Comparison of ENCODE assay signal across 24 cellular contexts in the genomic region with DNA sequence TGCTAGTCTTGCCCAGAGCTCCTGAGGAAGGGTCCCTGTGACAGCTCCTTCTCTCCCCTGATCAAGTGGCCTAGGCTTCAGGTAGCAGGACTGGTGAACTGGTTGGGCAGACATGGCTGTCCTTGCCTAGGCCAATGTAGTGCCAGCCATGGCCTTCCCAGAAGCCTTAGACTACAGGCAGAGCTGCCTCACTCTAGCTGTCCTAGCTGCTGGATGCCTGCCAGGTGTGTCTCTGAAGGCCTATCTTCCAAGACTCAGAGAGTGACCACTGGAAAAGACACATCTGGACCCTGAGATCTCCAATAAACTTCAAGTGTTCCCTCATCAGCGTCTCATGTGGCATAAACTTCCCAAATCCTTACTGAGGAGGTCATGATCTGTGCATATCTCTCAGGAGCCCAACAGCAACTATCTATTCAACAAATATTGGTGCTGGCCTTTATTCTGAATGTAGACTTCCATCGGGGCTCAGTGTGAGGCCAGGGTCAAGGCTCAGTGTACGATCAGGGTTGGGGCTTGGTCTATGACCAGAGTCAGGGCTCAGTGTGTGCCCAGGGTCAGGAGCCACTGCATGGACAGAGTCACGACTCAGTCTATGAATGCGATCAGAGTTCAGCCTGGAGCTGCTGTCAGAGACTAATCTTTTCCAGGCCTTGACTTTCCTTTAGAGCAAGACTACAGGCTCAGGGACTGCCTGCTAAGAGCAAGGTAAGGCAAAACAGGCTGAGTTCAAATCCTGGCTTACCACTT. TPM values are rescaled to one million over a fixed set of nuclear protein-coding genes. Genes with fewer than 3 reads are reported as not detected.
"Had no signal": no experiment of that assay in that cellular context is flagged by ENCODE, and none has a peak within 500 bp of the region (broad histone marks: within the 10 kb centered on the region; RNA-seq: fewer than 3 reads in every experiment).

No MANE protein-coding gene starts in this region.

- H3K4me1 ChIP-seq: transverse colon, upper lobe of right lung, uterus had no signal

- H3K36me3 ChIP-seq: neural progenitor cell, neutrophil, pancreas, prostate gland, right atrium auricular region, stomach, tibial artery, transverse colon, upper lobe of right lung, uterus had no signal

- H3K4me3 ChIP-seq: neural progenitor cell, pancreas, prostate gland, right atrium auricular region, skin epidermis, smooth muscle cell, stomach, tibial artery, transverse colon, upper lobe of right lung, uterus had no signal

- ATAC-seq: naive thymus-derived CD4-positive, alpha-beta T cell; natural killer cell; pancreas; sciatic nerve; stimulated activated effector memory CD8-positive, alpha-beta T cell treated with anti-CD3 and anti-CD28 coated beads, Interleukin-12 subunit alpha, Interleukin-12 subunit beta, amount 100 ng/mL, for 72 hours; stimulated activated naive B cell treated with anti-CD40 and anti-IgM and Interleukin-4, amounts not matched to agents 10 μg/mL and 1 μg/mL and 100 μg/mL, for 72 hours; upper lobe of right lung had no signal

- H3K27ac ChIP-seq: neural progenitor cell, neutrophil, pancreas, prostate gland, right atrium auricular region, skin epidermis, stomach, tibial artery, transverse colon, upper lobe of right lung, uterus had no signal

- H3K27me3 ChIP-seq: neural progenitor cell, neutrophil, pancreas, right atrium auricular region, stomach, transverse colon, upper lobe of right lung, uterus had no signal

- H2AFZ ChIP-seq: neural progenitor cell had no signal

- H3K9me3 ChIP-seq: neutrophil, pancreas, prostate gland, right atrium auricular region, stomach, tibial artery, transverse colon, upper lobe of right lung, uterus had no signal

- FAIRE-seq: pancreas had no signal

- H3K4me2 ChIP-seq: neural progenitor cell, smooth muscle cell had no signal

- DNase-seq: naive thymus-derived CD4-positive, alpha-beta T cell; natural killer cell; nucleus accumbens; pancreas; retina; stimulated activated CD4-positive, alpha-beta T cell treated with anti-CD3 and anti-CD28 coated beads, Interleukin-15, amount 100 ng/mL, for 24 hours; stimulated activated CD4-positive, alpha-beta T cell treated with anti-CD3 and anti-CD28 coated beads, Interleukin-2, amount 100 ng/mL, for 24 hours; stimulated activated CD4-positive, alpha-beta T cell treated with anti-CD3 and anti-CD28 coated beads, Interleukin-2, amount 100 ng/mL, for 48 hours; stimulated activated CD4-positive, alpha-beta T cell treated with anti-CD3 and anti-CD28 coated beads, Interleukin-4, amount 100 ng/mL, for 24 hours; stimulated activated naive B cell treated with anti-CD40 and anti-IgM and Interleukin-4, amounts not matched to agents 10 μg/mL and 1 μg/mL and 100 μg/mL, for 72 hours; stimulated activated naive CD4-positive, alpha-beta T cell treated with Interleukin-2 at 50 U/mL for 16 hours; stomach; tibial artery; transverse colon; upper lobe of right lung; uterus had no signal

- H3K9ac ChIP-seq: neural progenitor cell had no signal

RNA-seq across cellular contexts. Expression of gene INSYN1, which starts 36.5 kb away (rescaled TPM):
- total RNA-seq: naive thymus-derived CD4-positive, alpha-beta T cell; natural killer cell had no signal
- polyA plus RNA-seq: naive thymus-derived CD4-positive, alpha-beta T cell had no signal
